In genomic region chr17:64399071-64399766, GRCh38 we compare ENCODE assay signal across 17 cellular contexts. TPM values are rescaled to one million over a fixed set of nuclear protein-coding genes. Genes with fewer than 3 reads are reported as not detected.
DNase-seq lines count a peak whose midpoint lies in the region; ATAC-seq and TF ChIP-seq lines count a peak whose summit lies in the region.
"Had no signal": no experiment of that assay in that cellular context is flagged by ENCODE, and none has a peak within 500 bp of the region (broad histone marks: within the 10 kb centered on the region; RNA-seq: fewer than 3 reads in every experiment).

No MANE protein-coding gene starts in this region.

- H3K36me3 Mint-ChIP-seq in activated CD8-positive, alpha-beta memory T cell treated with anti-CD3 and anti-CD28 coated beads, Interleukin-2, amount 10 ng/mL, durations not matched to agents 7 days and 5 days, result peaks cover 10% of the 10 kb centered on the region
- H3K36me3 Mint-ChIP-seq in neural progenitor cell, result no peaks in the 10 kb centered on the region

- H3F3A ChIP-seq in neural progenitor cell (ENCODE audit: low read depth), result no peaks in the 10 kb centered on the region

- no peak overlapping the region for H3K9ac ChIP-seq in neural progenitor cell

- no peaks in the 10 kb centered on the region for H3K27me3 ChIP-seq in neural progenitor cell
- H3K27me3 ChIP-seq: suprapubic skin had no signal

- no peaks in the 10 kb centered on the region for H3K4me1 ChIP-seq in neural progenitor cell
- H3K4me1 ChIP-seq: left ventricle myocardium inferior, prostate gland, suprapubic skin had no signal

- no peak overlapping the region for H3K4me2 ChIP-seq in neural progenitor cell

- TF ChIP-seq CTCF in epithelial cell of esophagus (IDR thresholded peaks at IDR 0.05; ENCODE audit: insufficient read depth, low read depth, low read length, missing control alignments) (no peak), neural progenitor cell (IDR thresholded peaks at IDR 0.05) (no peak)

- no peaks in the 10 kb centered on the region for H3K9me3 ChIP-seq in neural progenitor cell (ENCODE audit: low read depth)
- H3K9me3 ChIP-seq: left ventricle myocardium inferior, prostate gland, suprapubic skin had no signal

- H3K27me3 Mint-ChIP-seq in activated CD8-positive, alpha-beta memory T cell treated with anti-CD3 and anti-CD28 coated beads, Interleukin-2, amount 10 ng/mL, durations not matched to agents 7 days and 5 days, result no peaks in the 10 kb centered on the region
- H3K27me3 Mint-ChIP-seq in stimulated activated naive CD8-positive, alpha-beta T cell treated with anti-CD3 and anti-CD28 coated beads, Interleukin-15, amount 100 ng/mL, for 72 hours, result no peaks in the 10 kb centered on the region
- peaks cover 5% of the 10 kb centered on the region for H3K27me3 Mint-ChIP-seq in neural progenitor cell (ENCODE audit: insufficient read depth, low read depth)
- H3K27me3 Mint-ChIP-seq: dendritic cell treated with granulocyte-macrophage colony-stimulating factor and Interleukin-4, amounts not matched to agents 40 ng/mL and 50 ng/mL, for 4 days had no signal

- no peak overlapping the region for H3K4me3 ChIP-seq in epithelial cell of esophagus (ENCODE audit: low read length)
- H3K4me3 ChIP-seq in neural progenitor cell, result no peak overlapping the region
- H3K4me3 ChIP-seq: left ventricle myocardium inferior, prostate gland, suprapubic skin had no signal

- H3K79me2 ChIP-seq in neural progenitor cell (ENCODE audit: low read depth), result no peaks in the 10 kb centered on the region

- no peaks in the 10 kb centered on the region for H4K20me1 ChIP-seq in neural progenitor cell (ENCODE audit: low read depth)

- ATAC-seq in activated CD8-positive, alpha-beta memory T cell treated with anti-CD3 and anti-CD28 coated beads, Interleukin-2, amount 10 ng/mL, durations not matched to agents 7 days and 5 days, result peak; percentile 42
- peak; percentile 24 for ATAC-seq in stimulated activated naive CD8-positive, alpha-beta T cell treated with anti-CD3 and anti-CD28 coated beads, Interleukin-15, amount 100 ng/mL, for 72 hours
- no peak for ATAC-seq in GM19463 (IDR thresholded peaks at IDR 0.05; ENCODE audit: unreplicated experiment)
- ATAC-seq in HG03196 (IDR thresholded peaks at IDR 0.05; ENCODE audit: unreplicated experiment), result no peak

- H3K9me3 Mint-ChIP-seq in activated CD8-positive, alpha-beta memory T cell treated with anti-CD3 and anti-CD28 coated beads, Interleukin-2, amount 10 ng/mL, durations not matched to agents 7 days and 5 days (ENCODE audit: low read depth), result no peaks in the 10 kb centered on the region
- no peaks in the 10 kb centered on the region for H3K9me3 Mint-ChIP-seq in stimulated activated naive CD8-positive, alpha-beta T cell treated with anti-CD3 and anti-CD28 coated beads, Interleukin-15, amount 100 ng/mL, for 72 hours
- peaks cover 5% of the 10 kb centered on the region for H3K9me3 Mint-ChIP-seq in neural progenitor cell
- H3K9me3 Mint-ChIP-seq: dendritic cell treated with granulocyte-macrophage colony-stimulating factor and Interleukin-4, amounts not matched to agents 40 ng/mL and 50 ng/mL, for 4 days had no signal

- H3K4me3 Mint-ChIP-seq in activated CD8-positive, alpha-beta memory T cell treated with anti-CD3 and anti-CD28 coated beads, Interleukin-2, amount 10 ng/mL, durations not matched to agents 7 days and 5 days, result peak overlapping the region; percentile 18
- peak overlapping the region; percentile 15 to 56 for H3K4me3 Mint-ChIP-seq in stimulated activated naive CD8-positive, alpha-beta T cell treated with anti-CD3 and anti-CD28 coated beads, Interleukin-15, amount 100 ng/mL, for 72 hours
- no peak overlapping the region for H3K4me3 Mint-ChIP-seq in neural progenitor cell
- H3K4me3 Mint-ChIP-seq: activated T-helper 1 cell treated with anti-CD3 and anti-CD28 coated beads, Interleukin-12 subunit alpha, Interleukin-12 subunit beta, Interleukin-2, Interleukin-4 antibody, amounts not matched to agents 30 ng/mL and 10 ng/mL and 1 ng/mL, durations not matched to agents 14 hours and 24 hours and 36 hours had no signal

- no peak overlapping the region for H2AFZ ChIP-seq in neural progenitor cell (replicated peaks)

- CTCF ChIA-PET in activated CD8-positive, alpha-beta memory T cell treated with anti-CD3 and anti-CD28 coated beads, Interleukin-2, amount 10 ng/mL, durations not matched to agents 7 days and 5 days (lab: Charles Lee), result interaction anchor here (0.8 to 1.3 kb wide), 2 partner anchors 20 to 21 kb away, joined by 4 read pairs; no protein-coding TSS in a partner anchor

- H3K36me3 ChIP-seq in neural progenitor cell, result no peaks in the 10 kb centered on the region
- H3K36me3 ChIP-seq: left ventricle myocardium inferior, prostate gland, suprapubic skin had no signal

- peaks cover 62% of the 10 kb centered on the region for H3K4me1 Mint-ChIP-seq in activated CD8-positive, alpha-beta memory T cell treated with anti-CD3 and anti-CD28 coated beads, Interleukin-2, amount 10 ng/mL, durations not matched to agents 7 days and 5 days
- H3K4me1 Mint-ChIP-seq in stimulated activated naive CD8-positive, alpha-beta T cell treated with anti-CD3 and anti-CD28 coated beads, Interleukin-15, amount 100 ng/mL, for 72 hours, result peaks cover 79% of the 10 kb centered on the region
- H3K4me1 Mint-ChIP-seq in neural progenitor cell, result peaks cover 4% of the 10 kb centered on the region

- H3K27ac ChIP-seq in neural progenitor cell, result no peak overlapping the region
- H3K27ac ChIP-seq: left ventricle myocardium inferior, prostate gland, suprapubic skin had no signal

- peak overlapping the region; percentile 83 for H3K27ac Mint-ChIP-seq in activated CD8-positive, alpha-beta memory T cell treated with anti-CD3 and anti-CD28 coated beads, Interleukin-2, amount 10 ng/mL, durations not matched to agents 7 days and 5 days
- H3K27ac Mint-ChIP-seq in stimulated activated naive CD8-positive, alpha-beta T cell treated with anti-CD3 and anti-CD28 coated beads, Interleukin-15, amount 100 ng/mL, for 72 hours, result no peak overlapping the region
- no peak overlapping the region for H3K27ac Mint-ChIP-seq in neural progenitor cell
- H3K27ac Mint-ChIP-seq: activated T-helper 1 cell treated with anti-CD3 and anti-CD28 coated beads, Interleukin-12 subunit alpha, Interleukin-12 subunit beta, Interleukin-2, Interleukin-4 antibody, amounts not matched to agents 30 ng/mL and 10 ng/mL and 1 ng/mL, durations not matched to agents 14 hours and 24 hours and 36 hours had no signal

- peak; percentile 78 for DNase-seq in activated CD8-positive, alpha-beta memory T cell treated with anti-CD3 and anti-CD28 coated beads, Interleukin-2, amount 10 ng/mL, durations not matched to agents 7 days and 5 days
- no peak for DNase-seq in activated CD8-positive, alpha-beta memory T cell treated with anti-CD3 and anti-CD28 coated beads, Interleukin-2, amount 50 U/mL, for 48 hours
- DNase-seq in SW480 (ENCODE audit: low spot score), result peak; percentile 71
- peak; percentile 61 for DNase-seq in epithelial cell of esophagus (ENCODE audit: low read depth)
- DNase-seq in stimulated activated naive CD8-positive, alpha-beta T cell treated with anti-CD3 and anti-CD28 coated beads, Interleukin-15, amount 100 ng/mL, for 72 hours, result peak in 1 of 2 donors; percentile 36
- DNase-seq in neural progenitor cell (ENCODE audit: low spot score), result no peak
- DNase-seq: activated CD4-positive, alpha-beta T cell treated with anti-CD3 and anti-CD28 coated beads for 4 hours; COR-L47; left ventricle myocardium inferior; NCI-H774 had no signal

RNA-seq across cellular contexts. Expression of gene PECAM1, which starts 8.6 kb away (rescaled TPM):
- total RNA-seq in activated CD8-positive, alpha-beta memory T cell treated with anti-CD3 and anti-CD28 coated beads, Interleukin-2, amount 10 ng/mL, durations not matched to agents 7 days and 5 days, result 100 to 1,000 TPM; 116 to 124 TPM
- total RNA-seq in neural progenitor cell (ENCODE audit: low replicate concordance), result not detected in 2 replicates

RNA-seq across cellular contexts. Expression of gene MILR1, which starts 49.7 kb away (rescaled TPM):
- under 1 TPM in 1 of 2 experiments, not detected in 1; 0.82 TPM for total RNA-seq in activated CD8-positive, alpha-beta memory T cell treated with anti-CD3 and anti-CD28 coated beads, Interleukin-2, amount 10 ng/mL, durations not matched to agents 7 days and 5 days
- not detected in 2 replicates for total RNA-seq in neural progenitor cell (ENCODE audit: low replicate concordance)
- total RNA-seq: A673 had no signal

Comparison
In these comparisons a context has a peak if more than half of its experiments do, and no peak if none do; other contexts are left out.
1. DNase-seq: peak in activated CD8-positive, alpha-beta memory T cell treated with anti-CD3 and anti-CD28 coated beads, Interleukin-2, amount 10 ng/mL, durations not matched to agents 7 days and 5 days (single experiment), SW480 (single experiment) and epithelial cell of esophagus (single experiment); none in activated CD8-positive, alpha-beta memory T cell treated with anti-CD3 and anti-CD28 coated beads, Interleukin-2, amount 50 U/mL, for 48 hours (single experiment) and neural progenitor cell (single experiment).
2. ATAC-seq: peak in activated CD8-positive, alpha-beta memory T cell treated with anti-CD3 and anti-CD28 coated beads, Interleukin-2, amount 10 ng/mL, durations not matched to agents 7 days and 5 days (single experiment) and stimulated activated naive CD8-positive, alpha-beta T cell treated with anti-CD3 and anti-CD28 coated beads, Interleukin-15, amount 100 ng/mL, for 72 hours (single experiment); none in GM19463 (single experiment) and HG03196 (single experiment).
3. RNA of gene PECAM1, which starts 8.6 kb away (total RNA-seq): 116 to 124 TPM in activated CD8-positive, alpha-beta memory T cell treated with anti-CD3 and anti-CD28 coated beads, Interleukin-2, amount 10 ng/mL, durations not matched to agents 7 days and 5 days; not detected in neural progenitor cell; every median in the first group is over 100 times any median in the second.